Comparison of ENCODE assay signal across 19 cellular contexts in genomic region chr5:177355162-177355867, GRCh38. TPM values are rescaled to one million over a fixed set of nuclear protein-coding genes. Genes with fewer than 3 reads are reported as not detected.
DNase-seq lines count a peak whose midpoint lies in the region; ATAC-seq lines count a peak whose summit lies in the region.
"Had no signal": no experiment of that assay in that cellular context is flagged by ENCODE, and none has a peak within 500 bp of the region (broad histone marks: within the 10 kb centered on the region; RNA-seq: fewer than 3 reads in every experiment).

No MANE protein-coding gene starts in this region.

- H3K4me3 Mint-ChIP-seq in activated naive CD4-positive, alpha-beta T cell treated with anti-CD3 and anti-CD28 coated beads, Interleukin-2, amount 10 ng/mL, durations not matched to agents 7 days and 5 days, result no peak overlapping the region
- H3K4me3 Mint-ChIP-seq in T-helper 17 cell, result no peak overlapping the region
- H3K4me3 Mint-ChIP-seq: activated naive CD4-positive, alpha-beta T cell treated with anti-CD3 and anti-CD28 coated beads for 36 hours; mesothelial cell of epicardium; neural progenitor cell had no signal

- peaks cover 11% of the 10 kb centered on the region for H3K9me3 Mint-ChIP-seq in activated naive CD4-positive, alpha-beta T cell treated with anti-CD3 and anti-CD28 coated beads, Interleukin-2, amount 10 ng/mL, durations not matched to agents 7 days and 5 days

- no peaks in the 10 kb centered on the region for H3K9me3 ChIP-seq in T-helper 17 cell (ENCODE audit: control insufficient read depth, low read length, poor library complexity, severe bottlenecking)
- H3K9me3 ChIP-seq: uterus had no signal

- no peak for DNase-seq in activated naive CD4-positive, alpha-beta T cell treated with anti-CD3 and anti-CD28 coated beads, Interleukin-2, amount 10 ng/mL, durations not matched to agents 7 days and 5 days
- DNase-seq in activated naive CD4-positive, alpha-beta T cell treated with anti-CD3 and anti-CD28 coated beads, Interleukin-2, amount 50 U/mL, for 16 hours, result no peak
- DNase-seq in T-helper 17 cell (no peak), posterior vena cava (ENCODE audit: low spot score) (peak; percentile 11)
- DNase-seq: activated naive CD4-positive, alpha-beta T cell treated with anti-CD3 and anti-CD28 coated beads for 36 hours; DMS79 treated with DMSO at 0.1 percent for 48 hours; glutamatergic neuron; H9; NCI-H1417; NCI-H2107; NCI-H510A; stimulated activated CD4-positive, alpha-beta T cell treated with anti-CD3 and anti-CD28 coated beads, Interleukin-4, amount 100 ng/mL, for 24 hours; uterus had no signal

- peaks cover 33% of the 10 kb centered on the region for H3K36me3 Mint-ChIP-seq in activated naive CD4-positive, alpha-beta T cell treated with anti-CD3 and anti-CD28 coated beads, Interleukin-2, amount 10 ng/mL, durations not matched to agents 7 days and 5 days
- peaks cover 8% of the 10 kb centered on the region for H3K36me3 Mint-ChIP-seq in T-helper 17 cell (ENCODE audit: low read depth)
- H3K36me3 Mint-ChIP-seq: mesothelial cell of epicardium, neural progenitor cell had no signal

- H3K27ac Mint-ChIP-seq in activated naive CD4-positive, alpha-beta T cell treated with anti-CD3 and anti-CD28 coated beads, Interleukin-2, amount 10 ng/mL, durations not matched to agents 7 days and 5 days, result peak overlapping the region; percentile 35
- H3K27ac Mint-ChIP-seq in T-helper 17 cell, result peak overlapping the region; percentile 95
- H3K27ac Mint-ChIP-seq: activated naive CD4-positive, alpha-beta T cell treated with anti-CD3 and anti-CD28 coated beads for 36 hours; H9; mesothelial cell of epicardium; neural progenitor cell had no signal

- CTCF ChIA-PET in activated naive CD4-positive, alpha-beta T cell treated with anti-CD3 and anti-CD28 coated beads, Interleukin-2, amount 10 ng/mL, durations not matched to agents 7 days and 5 days (lab: Charles Lee), result interaction anchor here (1.3 to 8.1 kb wide), 4 partner anchors 15 to 100 kb away, joined by 3 to 75 read pairs (median 6); no protein-coding TSS in a partner anchor

- intact Hi-C loops in posterior vena cava (cut with DNase I), result no loop called here

- no peak for ATAC-seq in T-helper 17 cell
- ATAC-seq in GM21367 (IDR thresholded peaks at IDR 0.05; ENCODE audit: unreplicated experiment), result no peak
- ATAC-seq in GM21528 (IDR thresholded peaks at IDR 0.05; ENCODE audit: low FRiP score, unreplicated experiment), result no peak

- H3K4me1 Mint-ChIP-seq in activated naive CD4-positive, alpha-beta T cell treated with anti-CD3 and anti-CD28 coated beads, Interleukin-2, amount 10 ng/mL, durations not matched to agents 7 days and 5 days, result peaks cover 78% of the 10 kb centered on the region
- H3K4me1 Mint-ChIP-seq in T-helper 17 cell, result peaks cover 46% of the 10 kb centered on the region

- no peaks in the 10 kb centered on the region for H3K27me3 Mint-ChIP-seq in activated naive CD4-positive, alpha-beta T cell treated with anti-CD3 and anti-CD28 coated beads, Interleukin-2, amount 10 ng/mL, durations not matched to agents 7 days and 5 days
- H3K27me3 Mint-ChIP-seq in T-helper 17 cell, result no peaks in the 10 kb centered on the region

RNA-seq across cellular contexts. Expression of gene RGS14, which starts 2.4 kb away (rescaled TPM):
- total RNA-seq in T-helper 17 cell, result 100 to 1,000 TPM in 1 of 2 donors, 10 to 100 TPM in 1; 76.7 to 110 TPM
- total RNA-seq in posterior vena cava, result 10 to 100 TPM; 11.3 to 13.4 TPM

RNA-seq across cellular contexts. Expression of gene LMAN2, which starts 3.8 kb away (rescaled TPM):
- total RNA-seq in T-helper 17 cell, result 10 to 100 TPM; 75.5 to 89.8 TPM
- total RNA-seq in posterior vena cava, result 10 to 100 TPM; 72.4 to 95.7 TPM

RNA-seq across cellular contexts. Expression of gene SLC34A1, which starts 28.9 kb away (rescaled TPM):
- total RNA-seq in T-helper 17 cell (under 1 TPM; 0.31 to 0.40 TPM), posterior vena cava (not detected)
- total RNA-seq: activated naive CD4-positive, alpha-beta T cell treated with anti-CD3 and anti-CD28 coated beads for 36 hours; H9; mesothelial cell of epicardium; pulmonary artery endothelial cell; smooth muscle cell; uterus had no signal

RNA-seq across cellular contexts. Expression of gene MXD3, which starts 43.6 kb away (rescaled TPM):
- total RNA-seq in T-helper 17 cell, result 10 to 100 TPM in 1 of 2 donors, 1 to 10 TPM in 1; 8.7 to 11.8 TPM
- total RNA-seq in posterior vena cava, result 1 to 10 TPM; 5.4 to 6.1 TPM

RNA-seq across cellular contexts. Expression of gene PFN3, which starts 45.1 kb away (rescaled TPM):
- total RNA-seq in T-helper 17 cell (not detected), posterior vena cava (not detected)
- total RNA-seq: activated naive CD4-positive, alpha-beta T cell treated with anti-CD3 and anti-CD28 coated beads for 36 hours; H9; mesothelial cell of epicardium; pulmonary artery endothelial cell; smooth muscle cell; uterus had no signal

Comparison
In these comparisons a context has a peak if more than half of its experiments do, and no peak if none do; other contexts are left out.
1. RNA of gene RGS14, which starts 2.4 kb away (total RNA-seq): 76.7 to 110 TPM in T-helper 17 cell; 11.3 to 13.4 TPM in posterior vena cava; every median in the first group is over 4 times any median in the second.